ENCODE assay signal across 16 cellular contexts in the genomic region with DNA sequence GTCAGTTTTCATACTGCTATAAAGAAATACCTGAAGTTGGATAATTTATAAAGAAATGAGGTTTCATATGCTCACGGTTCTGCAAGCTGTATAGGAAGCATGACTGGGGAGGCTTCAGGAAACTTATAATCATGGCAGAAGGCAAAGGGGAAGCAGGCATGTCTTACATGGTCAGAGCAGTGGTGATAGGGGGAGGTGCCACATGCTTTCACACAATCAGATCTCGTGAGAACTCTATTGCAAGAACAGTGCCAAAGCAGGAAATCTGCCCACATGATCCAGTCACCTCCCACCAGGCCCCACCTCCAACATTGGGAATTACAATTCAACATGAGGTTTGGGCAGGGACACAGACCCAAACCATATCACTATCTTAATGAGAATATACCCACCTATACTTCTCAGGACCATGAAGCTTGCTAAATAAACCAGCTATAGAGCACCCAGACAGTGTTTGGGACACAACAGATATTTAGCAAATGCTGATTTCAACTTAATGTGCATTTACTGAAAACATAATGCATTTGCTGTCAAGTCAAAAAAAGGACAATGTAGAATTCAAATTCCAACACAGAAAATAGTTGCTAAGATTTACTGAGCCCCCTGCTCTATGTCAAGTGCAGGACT.
A peak's percentile ranks its signal among the peaks of the same experiment; 100 is the strongest.
DNase-seq lines count a peak whose midpoint lies in the region; ATAC-seq, FAIRE-seq and TF ChIP-seq lines count a peak whose summit lies in the region.
"Had no signal": no experiment of that assay in that cellular context is flagged by ENCODE, and none has a peak within 500 bp of the region (broad histone marks: within the 10 kb centered on the region; RNA-seq: fewer than 3 reads in every experiment).

No MANE protein-coding gene starts in this region.

- ATAC-seq in lower lobe of right lung, result no peak
- ATAC-seq: activated CD8-positive, alpha-beta T cell treated with anti-CD3 and anti-CD28 coated beads, Interleukin-2, amount 10 ng/mL, durations not matched to agents 7 days and 5 days; activated naive CD4-positive, alpha-beta T cell treated with anti-CD3 and anti-CD28 coated beads, Interleukin-2, amount 50 U/mL, for 72 hours; gastroesophageal sphincter; stimulated activated naive CD8-positive, alpha-beta T cell treated with anti-CD3 and anti-CD28 coated beads, Interleukin-15, Interleukin-2, amounts not matched to agents 100 U/mL and 50 U/mL, for 24 hours had no signal

- H4K20me1 ChIP-seq in BLaER1, result no peaks in the 10 kb centered on the region
- H4K20me1 ChIP-seq in OCI-LY3 (ENCODE audit: insufficient read depth, low read length), result no peaks in the 10 kb centered on the region

- H3K9me3 ChIP-seq in BLaER1 (no peaks in the 10 kb centered on the region; the same call in 1 of the 2 replicates), HEK293 (ENCODE audit: control insufficient read depth, insufficient read depth, low read depth, low read length) (no peaks in the 10 kb centered on the region), OCI-LY3 (ENCODE audit: insufficient read depth, low read length) (no peaks in the 10 kb centered on the region), MG63 (no peaks in the 10 kb centered on the region), lower lobe of right lung (no peaks in the 10 kb centered on the region)
- H3K9me3 ChIP-seq: gastroesophageal sphincter, SK-N-SH had no signal

- H3K9ac ChIP-seq in BLaER1 (peak overlapping the region; percentile 89), OCI-LY3 (ENCODE audit: low read length) (no peak overlapping the region)
- H3K9ac ChIP-seq: SK-N-SH had no signal

- intact Hi-C loops in lower lobe of right lung (cut with DNase I), result no loop called here

- H2AFZ ChIP-seq in OCI-LY3 (ENCODE audit: low read depth, low read length), result no peak overlapping the region

- POLR2A ChIA-PET in HEK293 (lab: Yijun Ruan, JAX), result no interaction called here

- no peaks in the 10 kb centered on the region for H3K27me3 ChIP-seq in BLaER1
- H3K27me3 ChIP-seq in OCI-LY3 (ENCODE audit: low read depth, low read length), result no peaks in the 10 kb centered on the region
- no peaks in the 10 kb centered on the region for H3K27me3 ChIP-seq in MG63
- H3K27me3 ChIP-seq in lower lobe of right lung (ENCODE audit: low read depth), result no peaks in the 10 kb centered on the region
- H3K27me3 ChIP-seq: gastroesophageal sphincter had no signal

- H3K27ac ChIP-seq in BLaER1, result peak overlapping the region; percentile 98
- no peak overlapping the region for H3K27ac ChIP-seq in HEK293 (ENCODE audit: extremely low read depth, low read depth, low read length)
- H3K27ac ChIP-seq in OCI-LY3 (ENCODE audit: low read length), result peak overlapping the region; percentile 24
- H3K27ac ChIP-seq in lower lobe of right lung, result no peak overlapping the region

- peaks cover 6% of the 10 kb centered on the region for H3K79me2 ChIP-seq in OCI-LY3 (ENCODE audit: low read length)

- H3K4me3 ChIP-seq in BLaER1 (peak overlapping the region; percentile 51; the same call in 1 of the 2 replicates), HEK293 (ENCODE audit: low read depth, low read length) (no peak overlapping the region), OCI-LY3 (ENCODE audit: low read length) (no peak overlapping the region), epithelial cell of esophagus (ENCODE audit: low read length) (no peak overlapping the region), MG63 (no peak overlapping the region), lower lobe of right lung (no peak overlapping the region)
- H3K4me3 ChIP-seq: coronary artery, gastroesophageal sphincter had no signal

- CTCF ChIA-PET in HEK293 (lab: Yijun Ruan, JAX), result interaction anchor here (0.6 to 1.1 kb wide), 5 partner anchors 24 to 150 kb away, joined by 3 to 4 read pairs (median 3); no protein-coding TSS in a partner anchor

- peak; percentile 19 for DNase-seq in epithelial cell of esophagus (ENCODE audit: low read depth)
- no peak for DNase-seq in MG63
- no peak for DNase-seq in D721Med (ENCODE audit: insufficient read length, low spot score)
- no peak for DNase-seq in T-helper 2 cell
- DNase-seq in lower lobe of right lung, result no peak
- DNase-seq: activated CD8-positive, alpha-beta T cell treated with anti-CD3 and anti-CD28 coated beads, Interleukin-2, amount 10 ng/mL, durations not matched to agents 7 days and 5 days; NCI-H2029 treated with DMSO at 0.1 percent for 48 hours; SK-N-SH; stimulated activated CD4-positive, alpha-beta T cell treated with anti-CD3 and anti-CD28 coated beads, Interleukin-2, amount 100 ng/mL, for 24 hours; stimulated activated naive CD8-positive, alpha-beta T cell treated with anti-CD3 and anti-CD28 coated beads, Interleukin-15, Interleukin-2, amounts not matched to agents 100 U/mL and 50 U/mL, for 24 hours had no signal

- FAIRE-seq in D721Med (lab: Jason Lieb, UNC), result no peak

- peaks cover 7% of the 10 kb centered on the region; the same call in 1 of the 2 replicates for H3K36me3 ChIP-seq in BLaER1
- no peaks in the 10 kb centered on the region for H3K36me3 ChIP-seq in HEK293 (ENCODE audit: control insufficient read depth in 2 of 2, insufficient read depth in 1 of 2, low read length in 2 of 2)
- no peaks in the 10 kb centered on the region for H3K36me3 ChIP-seq in OCI-LY3 (replicated peaks; ENCODE audit: low read depth, low read length)
- H3K36me3 ChIP-seq in MG63, result no peaks in the 10 kb centered on the region
- no peaks in the 10 kb centered on the region for H3K36me3 ChIP-seq in lower lobe of right lung
- H3K36me3 ChIP-seq: gastroesophageal sphincter had no signal

- TF ChIP-seq CTCF in HEK293 (tag by site-specific recombination; IDR thresholded peaks at IDR 0.05), result no peak
- TF ChIP-seq CTCF in OCI-LY3 (IDR thresholded peaks at IDR 0.05; ENCODE audit: low read depth, low read length), result no peak
- TF ChIP-seq CTCF in epithelial cell of esophagus (IDR thresholded peaks at IDR 0.05; ENCODE audit: insufficient read depth, low read depth, low read length, missing control alignments), result no peak
- TF ChIP-seq CTCF in D721Med (IDR thresholded peaks at IDR 0.05; ENCODE audit: insufficient read depth, missing control alignments), result no peak
- TF ChIP-seq CTCF in lower lobe of right lung (IDR thresholded peaks at IDR 0.05), result no peak

- peaks cover 96% of the 10 kb centered on the region for H3K4me1 ChIP-seq in BLaER1
- H3K4me1 ChIP-seq in HEK293 (ENCODE audit: control insufficient read depth, insufficient read depth, low read length), result peaks cover 11% of the 10 kb centered on the region
- H3K4me1 ChIP-seq in OCI-LY3 (ENCODE audit: low read length), result peaks cover 48% of the 10 kb centered on the region
- peaks cover 33% of the 10 kb centered on the region for H3K4me1 ChIP-seq in lower lobe of right lung

- peak overlapping the region; percentile 79 for H3K4me2 ChIP-seq in BLaER1
- H3K4me2 ChIP-seq in OCI-LY3 (ENCODE audit: low read length), result peak overlapping the region; percentile 61
- H3K4me2 ChIP-seq: SK-N-SH had no signal

TF ChIP-seq in HEK293, 187 proteins besides CTCF, POLR2A, EP300 and RAD21 (continues in another document):
- TF ChIP-seq ZNF791 (tag by site-specific recombination; IDR thresholded peaks at IDR 0.05) (no peak), ZEB2 (tag by site-specific recombination; IDR thresholded peaks at IDR 0.05) (no peak), ZNF274 (IDR thresholded peaks at IDR 0.05; ENCODE audit: low read length) (no peak), ZNF274 (tag by site-specific recombination; IDR thresholded peaks at IDR 0.05; ENCODE audit: borderline replicate concordance) (no peak), ZNF561 (tag by site-specific recombination; IDR thresholded peaks at IDR 0.05; ENCODE audit: borderline replicate concordance) (no peak), ZNF302 (tag by site-specific recombination; IDR thresholded peaks at IDR 0.05; ENCODE audit: low read depth) (no peak)
- TF ChIP-seq, protein P1, sequence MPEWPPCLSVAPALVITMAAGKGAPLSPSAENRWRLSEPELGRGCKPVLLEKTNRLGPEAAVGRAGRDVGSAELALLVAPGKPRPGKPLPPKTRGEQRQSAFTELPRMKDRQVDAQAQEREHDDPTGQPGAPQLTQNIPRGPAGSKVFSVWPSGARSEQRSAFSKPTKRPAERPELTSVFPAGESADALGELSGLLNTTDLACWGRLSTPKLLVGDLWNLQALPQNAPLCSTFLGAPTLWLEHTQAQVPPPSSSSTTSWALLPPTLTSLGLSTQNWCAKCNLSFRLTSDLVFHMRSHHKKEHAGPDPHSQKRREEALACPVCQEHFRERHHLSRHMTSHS (tag by site-specific recombination; IDR thresholded peaks at IDR 0.05), result no peak
- TF ChIP-seq, protein P2, sequence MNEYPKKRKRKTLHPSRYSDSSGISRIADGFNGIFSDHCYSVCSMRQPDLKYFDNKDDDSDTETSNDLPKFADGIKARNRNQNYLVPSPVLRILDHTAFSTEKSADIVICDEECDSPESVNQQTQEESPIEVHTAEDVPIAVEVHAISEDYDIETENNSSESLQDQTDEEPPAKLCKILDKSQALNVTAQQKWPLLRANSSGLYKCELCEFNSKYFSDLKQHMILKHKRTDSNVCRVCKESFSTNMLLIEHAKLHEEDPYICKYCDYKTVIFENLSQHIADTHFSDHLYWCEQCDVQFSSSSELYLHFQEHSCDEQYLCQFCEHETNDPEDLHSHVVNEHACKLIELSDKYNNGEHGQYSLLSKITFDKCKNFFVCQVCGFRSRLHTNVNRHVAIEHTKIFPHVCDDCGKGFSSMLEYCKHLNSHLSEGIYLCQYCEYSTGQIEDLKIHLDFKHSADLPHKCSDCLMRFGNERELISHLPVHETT (tag by site-specific recombination; IDR thresholded peaks at IDR 0.05), result no peak
- TF ChIP-seq, protein P3, sequence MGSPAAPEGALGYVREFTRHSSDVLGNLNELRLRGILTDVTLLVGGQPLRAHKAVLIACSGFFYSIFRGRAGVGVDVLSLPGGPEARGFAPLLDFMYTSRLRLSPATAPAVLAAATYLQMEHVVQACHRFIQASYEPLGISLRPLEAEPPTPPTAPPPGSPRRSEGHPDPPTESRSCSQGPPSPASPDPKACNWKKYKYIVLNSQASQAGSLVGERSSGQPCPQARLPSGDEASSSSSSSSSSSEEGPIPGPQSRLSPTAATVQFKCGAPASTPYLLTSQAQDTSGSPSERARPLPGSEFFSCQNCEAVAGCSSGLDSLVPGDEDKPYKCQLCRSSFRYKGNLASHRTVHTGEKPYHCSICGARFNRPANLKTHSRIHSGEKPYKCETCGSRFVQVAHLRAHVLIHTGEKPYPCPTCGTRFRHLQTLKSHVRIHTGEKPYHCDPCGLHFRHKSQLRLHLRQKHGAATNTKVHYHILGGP (tag by site-specific recombination; IDR thresholded peaks at IDR 0.05), result no peak

Comparison
In these comparisons a context has a peak if more than half of its experiments do, and no peak if none do; other contexts are left out.
1. H3K27ac ChIP-seq: peak in BLaER1 (single experiment) and OCI-LY3 (single experiment); none in HEK293 (single experiment) and lower lobe of right lung (single experiment).